19 cellular contexts compared by ENCODE assay signal in genomic region chr1:88311907-88312306, GRCh38.
A peak's percentile ranks its signal among the peaks of the same experiment; 100 is the strongest.
DNase-seq lines count a peak whose midpoint lies in the region; ATAC-seq, FAIRE-seq and TF ChIP-seq lines count a peak whose summit lies in the region.
"Had no signal": no experiment of that assay in that cellular context is flagged by ENCODE, and none has a peak within 500 bp of the region (broad histone marks: within the 10 kb centered on the region; RNA-seq: fewer than 3 reads in every experiment).

No MANE protein-coding gene starts in this region.

- ATAC-seq in WTC11 (no peak), omental fat pad (ENCODE audit: low FRiP score) (no peak), HG03439 (IDR thresholded peaks at IDR 0.05; ENCODE audit: unreplicated experiment) (no peak)
- ATAC-seq: Panc1 had no signal

- FAIRE-seq in bronchial epithelial cell (lab: Jason Lieb, UNC): no peak

- H3K4me3 ChIP-seq in bronchial epithelial cell (ENCODE audit: low read depth, low read length): no peak overlapping the region
- H3K4me3 ChIP-seq: BLaER1 had no signal

- peaks cover 25% of the 10 kb centered on the region for H3K36me3 Mint-ChIP-seq in WTC11
- H3K36me3 Mint-ChIP-seq: CD8-positive, alpha-beta memory T cell had no signal

- DNase-seq in COLO668 (lab: John Stamatoyannopoulos, UW; ENCODE audit: unreplicated experiment) (peak; percentile 37), LoVo (ENCODE audit: low spot score) (peak; percentile 68), bronchial epithelial cell (ENCODE audit: low read depth) (peak; percentile 35), mucosa of gallbladder (ENCODE audit: low spot score) (peak; percentile 47), pons (ENCODE audit: low spot score) (no peak), WTC11 (ENCODE audit: low spot score) (no peak), omental fat pad (ENCODE audit: low spot score) (no peak)
- DNase-seq: 8988T; CD8-positive, alpha-beta memory T cell; H9; KG1; MM.1S; NCI-H1930; NCI-H2171; NCI-H774; Right ventricle myocardium superior had no signal

- POLR2A ChIA-PET in WTC11 (lab: Charles Lee): no interaction called here

- H3K4me3 Mint-ChIP-seq in WTC11: no peak overlapping the region
- H3K4me3 Mint-ChIP-seq: CD8-positive, alpha-beta memory T cell; H9 had no signal

- no peak overlapping the region for H3K27ac Mint-ChIP-seq in WTC11
- H3K27ac Mint-ChIP-seq: CD8-positive, alpha-beta memory T cell; H9 had no signal

- no peaks in the 10 kb centered on the region for H3K4me1 Mint-ChIP-seq in WTC11
- H3K4me1 Mint-ChIP-seq: CD8-positive, alpha-beta memory T cell; H9 had no signal

- CTCF ChIA-PET in WTC11 (lab: Charles Lee): no interaction called here

- peaks cover 32% of the 10 kb centered on the region for H3K9me3 Mint-ChIP-seq in WTC11

- H3K27me3 Mint-ChIP-seq in WTC11 (ENCODE audit: low read depth): no peaks in the 10 kb centered on the region
- H3K27me3 Mint-ChIP-seq: CD8-positive, alpha-beta memory T cell had no signal

- no peaks in the 10 kb centered on the region for H3K36me3 ChIP-seq in bronchial epithelial cell (ENCODE audit: control insufficient read depth, insufficient read depth, low read length)
- H3K36me3 ChIP-seq: BLaER1 had no signal

- H3K27me3 ChIP-seq in bronchial epithelial cell (ENCODE audit: control insufficient read depth, insufficient read depth, low read length): no peaks in the 10 kb centered on the region
- H3K27me3 ChIP-seq: BLaER1 had no signal

- TF ChIP-seq CTCF in bronchial epithelial cell (IDR thresholded peaks at IDR 0.05; ENCODE audit: insufficient read depth, low read length, severe bottlenecking): no peak
- no peak for TF ChIP-seq CTCF in WTC11 (IDR thresholded peaks at IDR 0.05)
- TF ChIP-seq CTCF in omental fat pad (IDR thresholded peaks at IDR 0.05): no peak

TF ChIP-seq in WTC11, 78 proteins besides CTCF, POLR2A, EP300 and RAD21:
- TF ChIP-seq ZNF281 (CRISPR knock-in tag; IDR thresholded peaks at IDR 0.05) (no peak), OVOL2 (CRISPR knock-in tag; IDR thresholded peaks at IDR 0.05; ENCODE audit: borderline replicate concordance) (no peak), RELA (CRISPR knock-in tag; IDR thresholded peaks at IDR 0.05; ENCODE audit: borderline replicate concordance) (no peak), NFATC4 (CRISPR knock-in tag; IDR thresholded peaks at IDR 0.05) (no peak), IRF2 (CRISPR knock-in tag; IDR thresholded peaks at IDR 0.05; ENCODE audit: borderline replicate concordance, low read depth) (no peak), TCF7 (CRISPR knock-in tag; IDR thresholded peaks at IDR 0.05; ENCODE audit: low read depth) (no peak), MLX (CRISPR knock-in tag; IDR thresholded peaks at IDR 0.05) (no peak), ETV6 (CRISPR knock-in tag; IDR thresholded peaks at IDR 0.05) (no peak), ATF3 (CRISPR knock-in tag; conservative IDR thresholded peaks at IDR 0.05) (no peak), PREB (CRISPR knock-in tag; IDR thresholded peaks at IDR 0.05; ENCODE audit: borderline replicate concordance) (no peak), ZNF425 (CRISPR knock-in tag; conservative IDR thresholded peaks at IDR 0.05) (no peak), ZNF396 (CRISPR knock-in tag; IDR thresholded peaks at IDR 0.05; ENCODE audit: borderline replicate concordance) (no peak), NFYB (CRISPR knock-in tag; conservative IDR thresholded peaks at IDR 0.05; ENCODE audit: low read depth) (no peak), CBFB (CRISPR knock-in tag; IDR thresholded peaks at IDR 0.05; ENCODE audit: low read depth) (no peak), USF2 (CRISPR knock-in tag; IDR thresholded peaks at IDR 0.05) (no peak), ZNF232 (CRISPR knock-in tag; IDR thresholded peaks at IDR 0.05) (no peak), MXD4 (CRISPR knock-in tag; IDR thresholded peaks at IDR 0.05; ENCODE audit: borderline replicate concordance) (no peak)

Comparison
In these comparisons a context has a peak if more than half of its experiments do, and no peak if none do; other contexts are left out.
1. DNase-seq: peak in COLO668 (single experiment), LoVo (single experiment), bronchial epithelial cell (single experiment) and mucosa of gallbladder (single experiment); none in pons (single experiment), WTC11 (single experiment) and omental fat pad (single experiment).